ENCODE assay signal across 1 cellular context in genomic region chr3:180633722-180634121, GRCh38.
TF ChIP-seq lines count a peak whose summit lies in the region.

No MANE protein-coding gene starts in this region.

TF ChIP-seq in HepG2, 621 proteins besides CTCF, POLR2A, EP300 and RAD21:
- TF ChIP-seq ZNF572 (CRISPR knock-in tag; IDR thresholded peaks at IDR 0.05) (no peak), SP5 (CRISPR knock-in tag; IDR thresholded peaks at IDR 0.05; ENCODE audit: borderline replicate concordance, low read depth) (no peak), ARID3A (IDR thresholded peaks at IDR 0.05; ENCODE audit: low read depth, low read length) (no peak), STAG1 (CRISPR knock-in tag; IDR thresholded peaks at IDR 0.05) (peak; percentile 25), ZBTB7B (CRISPR knock-in tag; IDR thresholded peaks at IDR 0.05) (no peak), RBFOX2 (IDR thresholded peaks at IDR 0.05; ENCODE audit: low read depth, low read length) (no peak), TARDBP (CRISPR knock-in tag; IDR thresholded peaks at IDR 0.05) (no peak)
- TF ChIP-seq, protein P1, sequence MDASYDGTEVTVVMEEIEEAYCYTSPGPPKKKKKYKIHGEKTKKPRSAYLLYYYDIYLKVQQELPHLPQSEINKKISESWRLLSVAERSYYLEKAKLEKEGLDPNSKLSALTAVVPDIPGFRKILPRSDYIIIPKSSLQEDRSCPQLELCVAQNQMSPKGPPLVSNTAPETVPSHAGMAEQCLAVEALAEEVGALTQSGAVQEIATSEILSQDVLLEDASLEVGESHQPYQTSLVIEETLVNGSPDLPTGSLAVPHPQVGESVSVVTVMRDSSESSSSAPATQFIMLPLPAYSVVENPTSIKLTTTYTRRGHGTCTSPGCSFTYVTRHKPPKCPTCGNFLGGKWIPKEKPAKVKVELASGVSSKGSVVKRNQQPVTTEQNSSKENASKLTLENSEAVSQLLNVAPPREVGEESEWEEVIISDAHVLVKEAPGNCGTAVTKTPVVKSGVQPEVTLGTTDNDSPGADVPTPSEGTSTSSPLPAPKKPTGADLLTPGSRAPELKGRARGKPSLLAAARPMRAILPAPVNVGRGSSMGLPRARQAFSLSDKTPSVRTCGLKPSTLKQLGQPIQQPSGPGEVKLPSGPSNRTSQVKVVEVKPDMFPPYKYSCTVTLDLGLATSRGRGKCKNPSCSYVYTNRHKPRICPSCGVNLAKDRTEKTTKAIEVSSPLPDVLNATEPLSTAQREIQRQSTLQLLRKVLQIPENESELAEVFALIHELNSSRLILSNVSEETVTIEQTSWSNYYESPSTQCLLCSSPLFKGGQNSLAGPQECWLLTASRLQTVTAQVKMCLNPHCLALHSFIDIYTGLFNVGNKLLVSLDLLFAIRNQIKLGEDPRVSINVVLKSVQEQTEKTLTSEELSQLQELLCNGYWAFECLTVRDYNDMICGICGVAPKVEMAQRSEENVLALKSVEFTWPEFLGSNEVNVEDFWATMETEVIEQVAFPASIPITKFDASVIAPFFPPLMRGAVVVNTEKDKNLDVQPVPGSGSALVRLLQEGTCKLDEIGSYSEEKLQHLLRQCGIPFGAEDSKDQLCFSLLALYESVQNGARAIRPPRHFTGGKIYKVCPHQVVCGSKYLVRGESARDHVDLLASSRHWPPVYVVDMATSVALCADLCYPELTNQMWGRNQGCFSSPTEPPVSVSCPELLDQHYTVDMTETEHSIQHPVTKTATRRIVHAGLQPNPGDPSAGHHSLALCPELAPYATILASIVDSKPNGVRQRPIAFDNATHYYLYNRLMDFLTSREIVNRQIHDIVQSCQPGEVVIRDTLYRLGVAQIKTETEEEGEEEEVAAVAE (CRISPR knock-in tag; IDR thresholded peaks at IDR 0.05; ENCODE audit: borderline replicate concordance): no peak
